In the genomic region with DNA sequence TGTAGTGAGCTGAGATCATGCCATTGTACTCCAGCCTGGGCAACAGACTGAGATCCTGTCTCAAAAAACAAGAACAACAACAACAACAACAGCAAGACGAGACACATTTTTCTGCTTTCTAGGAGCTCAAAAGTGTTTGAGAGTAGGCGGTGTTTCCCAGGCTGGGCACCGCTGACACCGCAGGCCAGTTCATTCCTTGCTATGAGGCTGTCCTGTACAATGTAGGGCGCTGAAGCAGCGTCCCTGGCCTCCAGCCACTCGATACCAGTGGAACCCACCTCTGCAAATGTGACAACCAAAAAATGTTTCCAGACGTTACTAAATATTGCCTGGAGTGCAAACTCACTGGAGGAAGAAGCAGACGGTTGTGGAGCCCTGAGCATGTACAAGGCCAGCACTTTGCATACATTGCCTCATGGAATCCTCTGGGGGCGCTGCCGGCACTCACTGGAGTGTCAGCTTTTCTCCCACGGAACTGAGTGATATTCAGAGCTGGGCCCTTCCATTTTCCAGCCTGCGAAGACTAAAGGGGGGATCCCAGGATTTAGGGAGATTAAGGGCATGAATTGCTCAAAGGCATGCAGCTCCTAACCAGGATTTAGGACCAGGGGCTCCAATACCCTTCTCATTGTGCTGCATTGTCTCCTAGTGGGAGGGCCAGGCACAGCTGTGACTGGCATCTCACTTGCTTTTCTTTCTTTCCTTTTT, we compare ENCODE assay signal across 2 cellular contexts.
TF ChIP-seq lines count a peak whose summit lies in the region.

No MANE protein-coding gene starts in this region.

TF ChIP-seq in WTC11, 78 proteins besides CTCF, POLR2A, EP300 and RAD21 (continues in another document):
- TF ChIP-seq ATF1 (CRISPR knock-in tag; IDR thresholded peaks at IDR 0.05) = no peak
- no peak for TF ChIP-seq ZMAT4 (CRISPR knock-in tag; IDR thresholded peaks at IDR 0.05)
- no peak for TF ChIP-seq OVOL2 (CRISPR knock-in tag; IDR thresholded peaks at IDR 0.05; ENCODE audit: borderline replicate concordance)
- no peak for TF ChIP-seq AR (CRISPR knock-in tag; IDR thresholded peaks at IDR 0.05)
- TF ChIP-seq CDX4 (CRISPR knock-in tag; IDR thresholded peaks at IDR 0.05; ENCODE audit: borderline replicate concordance) = no peak
- no peak for TF ChIP-seq CREB1 (CRISPR knock-in tag; IDR thresholded peaks at IDR 0.05)
- TF ChIP-seq ZBTB21 (CRISPR knock-in tag; IDR thresholded peaks at IDR 0.05; ENCODE audit: borderline replicate concordance) = no peak
- TF ChIP-seq STAT6 (CRISPR knock-in tag; conservative IDR thresholded peaks at IDR 0.05; ENCODE audit: low read depth) = no peak
- no peak for TF ChIP-seq HMGA2 (CRISPR knock-in tag; IDR thresholded peaks at IDR 0.05)
- no peak for TF ChIP-seq ZNF281 (CRISPR knock-in tag; IDR thresholded peaks at IDR 0.05)
- no peak for TF ChIP-seq GTF2I (CRISPR knock-in tag; conservative IDR thresholded peaks at IDR 0.05)

TF ChIP-seq in HepG2, 621 proteins besides CTCF, POLR2A, EP300 and RAD21 (continues in another document):
- TF ChIP-seq MXD1 (CRISPR knock-in tag; IDR thresholded peaks at IDR 0.05) = no peak
- no peak for TF ChIP-seq ZNF563 (CRISPR knock-in tag; IDR thresholded peaks at IDR 0.05)
- TF ChIP-seq ZFP41 (CRISPR knock-in tag; IDR thresholded peaks at IDR 0.05; ENCODE audit: borderline replicate concordance) = no peak
- no peak for TF ChIP-seq HES4 (CRISPR knock-in tag; IDR thresholded peaks at IDR 0.05; ENCODE audit: borderline replicate concordance)
- TF ChIP-seq SOX13 (IDR thresholded peaks at IDR 0.05) = no peak
- TF ChIP-seq SOX13 (CRISPR knock-in tag; conservative IDR thresholded peaks at IDR 0.05 in 1 of 2, IDR thresholded peaks at IDR 0.05 in 1 of 2) = no peak
- TF ChIP-seq ZFAT (CRISPR knock-in tag; conservative IDR thresholded peaks at IDR 0.05) = no peak
- TF ChIP-seq AFF4 (CRISPR knock-in tag; IDR thresholded peaks at IDR 0.05) = no peak
- TF ChIP-seq ZNF225 (CRISPR knock-in tag; IDR thresholded peaks at IDR 0.05) = no peak
- no peak for TF ChIP-seq TBX2 (CRISPR knock-in tag; IDR thresholded peaks at IDR 0.05; ENCODE audit: borderline replicate concordance)
- TF ChIP-seq AGO1 (IDR thresholded peaks at IDR 0.05; ENCODE audit: low read depth, low read length, poor library complexity, severe bottlenecking) = no peak
- 0 out of 2 replicates have a peak, but pooled peaks have one; percentile 18 for TF ChIP-seq HNF1B (CRISPR knock-in tag; IDR thresholded peaks at IDR 0.05)
- TF ChIP-seq ATF6 (CRISPR knock-in tag; conservative IDR thresholded peaks at IDR 0.05) = no peak
- no peak for TF ChIP-seq ZNF766 (CRISPR knock-in tag; IDR thresholded peaks at IDR 0.05; ENCODE audit: borderline replicate concordance)
- no peak; the same call in 1 of the 2 replicates for TF ChIP-seq ZNF331 (CRISPR knock-in tag; IDR thresholded peaks at IDR 0.05)
- no peak for TF ChIP-seq SP5 (CRISPR knock-in tag; IDR thresholded peaks at IDR 0.05; ENCODE audit: borderline replicate concordance, low read depth)
- no peak for TF ChIP-seq SMAD1 (CRISPR knock-in tag; IDR thresholded peaks at IDR 0.05; ENCODE audit: borderline replicate concordance, low read depth)
- no peak for TF ChIP-seq ZNF768 (CRISPR knock-in tag; IDR thresholded peaks at IDR 0.05)
- TF ChIP-seq JUNB (CRISPR knock-in tag; IDR thresholded peaks at IDR 0.05; ENCODE audit: borderline replicate concordance) = no peak
- TF ChIP-seq ZNF256 (CRISPR knock-in tag; conservative IDR thresholded peaks at IDR 0.05) = no peak
- no peak for TF ChIP-seq SRF (IDR thresholded peaks at IDR 0.05; ENCODE audit: low read depth, low read length)
- TF ChIP-seq, protein P1, sequence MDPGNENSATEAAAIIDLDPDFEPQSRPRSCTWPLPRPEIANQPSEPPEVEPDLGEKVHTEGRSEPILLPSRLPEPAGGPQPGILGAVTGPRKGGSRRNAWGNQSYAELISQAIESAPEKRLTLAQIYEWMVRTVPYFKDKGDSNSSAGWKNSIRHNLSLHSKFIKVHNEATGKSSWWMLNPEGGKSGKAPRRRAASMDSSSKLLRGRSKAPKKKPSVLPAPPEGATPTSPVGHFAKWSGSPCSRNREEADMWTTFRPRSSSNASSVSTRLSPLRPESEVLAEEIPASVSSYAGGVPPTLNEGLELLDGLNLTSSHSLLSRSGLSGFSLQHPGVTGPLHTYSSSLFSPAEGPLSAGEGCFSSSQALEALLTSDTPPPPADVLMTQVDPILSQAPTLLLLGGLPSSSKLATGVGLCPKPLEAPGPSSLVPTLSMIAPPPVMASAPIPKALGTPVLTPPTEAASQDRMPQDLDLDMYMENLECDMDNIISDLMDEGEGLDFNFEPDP (CRISPR knock-in tag; conservative IDR thresholded peaks at IDR 0.05) = 0 out of 2 replicates have a peak, but pooled peaks have one; percentile 67
- no peak for TF ChIP-seq SCMH1 (CRISPR knock-in tag; IDR thresholded peaks at IDR 0.05; ENCODE audit: borderline replicate concordance)
- no peak for TF ChIP-seq TAF15 (IDR thresholded peaks at IDR 0.05; ENCODE audit: low read depth, low read length, poor library complexity, severe bottlenecking)
- TF ChIP-seq, protein P2, sequence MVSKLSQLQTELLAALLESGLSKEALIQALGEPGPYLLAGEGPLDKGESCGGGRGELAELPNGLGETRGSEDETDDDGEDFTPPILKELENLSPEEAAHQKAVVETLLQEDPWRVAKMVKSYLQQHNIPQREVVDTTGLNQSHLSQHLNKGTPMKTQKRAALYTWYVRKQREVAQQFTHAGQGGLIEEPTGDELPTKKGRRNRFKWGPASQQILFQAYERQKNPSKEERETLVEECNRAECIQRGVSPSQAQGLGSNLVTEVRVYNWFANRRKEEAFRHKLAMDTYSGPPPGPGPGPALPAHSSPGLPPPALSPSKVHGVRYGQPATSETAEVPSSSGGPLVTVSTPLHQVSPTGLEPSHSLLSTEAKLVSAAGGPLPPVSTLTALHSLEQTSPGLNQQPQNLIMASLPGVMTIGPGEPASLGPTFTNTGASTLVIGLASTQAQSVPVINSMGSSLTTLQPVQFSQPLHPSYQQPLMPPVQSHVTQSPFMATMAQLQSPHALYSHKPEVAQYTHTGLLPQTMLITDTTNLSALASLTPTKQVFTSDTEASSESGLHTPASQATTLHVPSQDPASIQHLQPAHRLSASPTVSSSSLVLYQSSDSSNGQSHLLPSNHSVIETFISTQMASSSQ (IDR thresholded peaks at IDR 0.05; ENCODE audit: low read depth) = no peak
- TF ChIP-seq, protein P2 (CRISPR knock-in tag; IDR thresholded peaks at IDR 0.05; ENCODE audit: borderline replicate concordance) = no peak
- no peak for TF ChIP-seq ZMAT3 (CRISPR knock-in tag; conservative IDR thresholded peaks at IDR 0.05)
- TF ChIP-seq ZNF614 (CRISPR knock-in tag; IDR thresholded peaks at IDR 0.05; ENCODE audit: borderline replicate concordance) = no peak
- no peak for TF ChIP-seq RORA (CRISPR knock-in tag; IDR thresholded peaks at IDR 0.05)
- TF ChIP-seq RFX1 (IDR thresholded peaks at IDR 0.05) = no peak
- TF ChIP-seq, protein P3, sequence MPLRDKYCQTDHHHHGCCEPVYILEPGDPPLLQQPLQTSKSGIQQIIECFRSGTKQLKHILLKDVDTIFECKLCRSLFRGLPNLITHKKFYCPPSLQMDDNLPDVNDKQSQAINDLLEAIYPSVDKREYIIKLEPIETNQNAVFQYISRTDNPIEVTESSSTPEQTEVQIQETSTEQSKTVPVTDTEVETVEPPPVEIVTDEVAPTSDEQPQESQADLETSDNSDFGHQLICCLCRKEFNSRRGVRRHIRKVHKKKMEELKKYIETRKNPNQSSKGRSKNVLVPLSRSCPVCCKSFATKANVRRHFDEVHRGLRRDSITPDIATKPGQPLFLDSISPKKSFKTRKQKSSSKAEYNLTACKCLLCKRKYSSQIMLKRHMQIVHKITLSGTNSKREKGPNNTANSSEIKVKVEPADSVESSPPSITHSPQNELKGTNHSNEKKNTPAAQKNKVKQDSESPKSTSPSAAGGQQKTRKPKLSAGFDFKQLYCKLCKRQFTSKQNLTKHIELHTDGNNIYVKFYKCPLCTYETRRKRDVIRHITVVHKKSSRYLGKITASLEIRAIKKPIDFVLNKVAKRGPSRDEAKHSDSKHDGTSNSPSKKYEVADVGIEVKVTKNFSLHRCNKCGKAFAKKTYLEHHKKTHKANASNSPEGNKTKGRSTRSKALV (CRISPR knock-in tag; IDR thresholded peaks at IDR 0.05) = no peak
- no peak for TF ChIP-seq ZNF788 (CRISPR knock-in tag; IDR thresholded peaks at IDR 0.05; ENCODE audit: borderline replicate concordance)
- TF ChIP-seq ZNF781 (CRISPR knock-in tag; IDR thresholded peaks at IDR 0.05; ENCODE audit: borderline replicate concordance, not compliant biosample characterization) = peak; percentile 9
- TF ChIP-seq HDAC2 (CRISPR knock-in tag; IDR thresholded peaks at IDR 0.05) = no peak
- no peak for TF ChIP-seq HDAC1 (CRISPR knock-in tag; IDR thresholded peaks at IDR 0.05)
- TF ChIP-seq NR2F6 (IDR thresholded peaks at IDR 0.05) = no peak
- no peak for TF ChIP-seq NR2F6 (CRISPR knock-in tag; IDR thresholded peaks at IDR 0.05)
- TF ChIP-seq KLF15 (CRISPR knock-in tag; IDR thresholded peaks at IDR 0.05; ENCODE audit: borderline replicate concordance) = no peak
- TF ChIP-seq, protein P4, sequence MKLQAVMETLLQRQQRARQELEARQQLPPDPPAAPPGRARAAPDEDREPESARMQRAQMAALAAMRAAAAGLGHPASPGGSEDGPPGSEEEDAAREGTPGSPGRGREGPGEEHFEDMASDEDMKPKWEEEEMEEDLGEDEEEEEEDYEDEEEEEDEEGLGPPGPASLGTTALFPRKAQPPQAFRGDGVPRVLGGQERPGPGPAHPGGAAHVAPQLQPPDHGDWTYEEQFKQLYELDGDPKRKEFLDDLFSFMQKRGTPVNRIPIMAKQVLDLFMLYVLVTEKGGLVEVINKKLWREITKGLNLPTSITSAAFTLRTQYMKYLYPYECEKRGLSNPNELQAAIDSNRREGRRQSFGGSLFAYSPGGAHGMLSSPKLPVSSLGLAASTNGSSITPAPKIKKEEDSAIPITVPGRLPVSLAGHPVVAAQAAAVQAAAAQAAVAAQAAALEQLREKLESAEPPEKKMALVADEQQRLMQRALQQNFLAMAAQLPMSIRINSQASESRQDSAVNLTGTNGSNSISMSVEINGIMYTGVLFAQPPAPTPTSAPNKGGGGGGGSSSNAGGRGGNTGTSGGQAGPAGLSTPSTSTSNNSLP (IDR thresholded peaks at IDR 0.05; ENCODE audit: low read depth, low read length) = no peak
- no peak for TF ChIP-seq KLF13 (CRISPR knock-in tag; IDR thresholded peaks at IDR 0.05)
